Comparison of ENCODE assay signal across 24 cellular contexts in genomic region chr1:161145832-161146231, GRCh38.
"Had no signal": no experiment of that assay in that cellular context is flagged by ENCODE, and none has a peak within 500 bp of the region (broad histone marks: within the 10 kb centered on the region; RNA-seq: fewer than 3 reads in every experiment).

No MANE protein-coding gene starts in this region.

- H3K27ac ChIP-seq: coronary artery, epithelial cell of prostate, esophagus squamous epithelium, gastrocnemius medialis, heart left ventricle, left lung, lower lobe of right lung had no signal

- H3K36me3 ChIP-seq: esophagus squamous epithelium, gastrocnemius medialis, heart left ventricle, left lung, lower lobe of right lung had no signal

- H3K4me1 ChIP-seq: esophagus squamous epithelium, gastrocnemius medialis, heart left ventricle, left lung, lower lobe of right lung had no signal

- H3K27me3 ChIP-seq: esophagus squamous epithelium, gastrocnemius medialis, heart left ventricle, left lung had no signal

- H3K9me3 ChIP-seq: esophagus squamous epithelium, gastrocnemius medialis, heart left ventricle, left lung, lower lobe of right lung, mucosa of descending colon had no signal

- H3K4me3 ChIP-seq: coronary artery, esophagus squamous epithelium, gastrocnemius medialis, heart left ventricle, left lung, lower lobe of right lung, mucosa of descending colon had no signal

- DNase-seq: effector CD8-positive, alpha-beta T cell; effector memory CD8-positive, alpha-beta T cell; endodermal cell; erythroblast; esophagus squamous epithelium; foreskin fibroblast; foreskin melanocyte; gastrocnemius medialis; heart left ventricle; hippocampal formation; left cardiac atrium; left lung; left ventricle myocardium superior; lower lobe of right lung; mesenchymal stem cell; mucosa of descending colon; naive B cell had no signal

- ATAC-seq: effector memory CD8-positive, alpha-beta T cell; esophagus mucosa; gastrocnemius medialis; heart left ventricle; left cardiac atrium; left lung; left ventricle myocardium superior; lower lobe of right lung; mucosa of descending colon had no signal

- FAIRE-seq: colon, endometrium, islet of Langerhans, keratinocyte had no signal
